ENCODE assay signal across 1 cellular context in the genomic region with DNA sequence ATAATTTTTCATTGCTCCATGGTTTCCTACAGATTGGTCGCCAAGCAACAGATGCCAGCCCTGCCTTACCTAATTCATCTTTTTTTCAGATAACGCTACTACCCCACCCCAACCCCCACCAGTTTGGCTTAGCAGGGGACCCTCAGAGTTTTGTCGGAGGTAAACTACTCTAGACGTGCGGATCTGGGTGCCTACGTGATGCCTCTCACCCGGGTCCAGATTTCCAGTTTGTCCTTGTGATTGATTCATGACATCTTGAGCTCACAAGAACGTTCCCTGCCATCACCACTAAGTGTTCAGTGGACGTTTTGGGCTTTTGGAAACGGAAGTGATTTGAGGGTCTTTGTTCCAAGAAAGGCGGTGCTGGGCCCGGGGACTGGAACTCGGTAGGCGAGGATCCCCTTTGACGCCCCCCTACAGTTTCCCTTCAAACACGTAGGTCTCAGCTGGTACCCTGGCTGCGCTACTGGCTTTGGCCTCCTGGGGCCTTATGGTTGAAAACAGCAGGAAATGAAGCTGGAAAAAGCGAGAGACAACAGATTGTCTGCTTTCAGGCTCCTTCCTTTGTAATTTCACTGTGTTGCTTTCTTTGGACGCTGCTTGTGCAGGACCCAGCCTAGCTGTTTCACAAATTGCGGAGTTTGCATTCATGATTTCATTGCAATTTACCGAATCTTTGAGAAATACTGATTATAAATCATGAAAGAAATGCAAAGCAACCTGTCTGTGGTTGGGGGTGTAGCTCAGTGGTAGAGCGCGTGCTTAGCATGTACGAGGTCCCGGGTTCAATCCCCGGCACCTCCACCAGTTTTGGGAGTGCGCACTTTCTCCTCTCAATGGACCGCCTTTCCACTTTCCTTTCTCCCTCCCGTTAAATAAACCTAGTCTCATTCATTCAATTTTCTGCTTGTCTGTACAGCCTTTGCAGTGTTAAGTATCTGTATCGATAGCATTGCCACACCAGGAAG.
A peak's percentile ranks its signal among the peaks of the same experiment; 100 is the strongest.
TF ChIP-seq lines count a peak whose summit lies in the region.

No MANE protein-coding gene starts in this region.

TF ChIP-seq in HEK293, 187 proteins besides CTCF, POLR2A, EP300 and RAD21 (continued from another document and continues in another):
- TF ChIP-seq, protein P1, sequence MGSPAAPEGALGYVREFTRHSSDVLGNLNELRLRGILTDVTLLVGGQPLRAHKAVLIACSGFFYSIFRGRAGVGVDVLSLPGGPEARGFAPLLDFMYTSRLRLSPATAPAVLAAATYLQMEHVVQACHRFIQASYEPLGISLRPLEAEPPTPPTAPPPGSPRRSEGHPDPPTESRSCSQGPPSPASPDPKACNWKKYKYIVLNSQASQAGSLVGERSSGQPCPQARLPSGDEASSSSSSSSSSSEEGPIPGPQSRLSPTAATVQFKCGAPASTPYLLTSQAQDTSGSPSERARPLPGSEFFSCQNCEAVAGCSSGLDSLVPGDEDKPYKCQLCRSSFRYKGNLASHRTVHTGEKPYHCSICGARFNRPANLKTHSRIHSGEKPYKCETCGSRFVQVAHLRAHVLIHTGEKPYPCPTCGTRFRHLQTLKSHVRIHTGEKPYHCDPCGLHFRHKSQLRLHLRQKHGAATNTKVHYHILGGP (tag by site-specific recombination; IDR thresholded peaks at IDR 0.05): no peak
- TF ChIP-seq ZBTB8A (tag by site-specific recombination; IDR thresholded peaks at IDR 0.05) (peak; percentile 32), HOXA7 (CRISPR knock-in tag; IDR thresholded peaks at IDR 0.05; ENCODE audit: borderline replicate concordance) (no peak), ZNF311 (tag by site-specific recombination; IDR thresholded peaks at IDR 0.05; ENCODE audit: borderline replicate concordance) (no peak), ZBTB7A (tag by site-specific recombination; IDR thresholded peaks at IDR 0.05; ENCODE audit: low read depth) (no peak), ZNF48 (tag by site-specific recombination; IDR thresholded peaks at IDR 0.05) (no peak), SCRT1 (tag by site-specific recombination; IDR thresholded peaks at IDR 0.05; ENCODE audit: borderline replicate concordance) (peak; percentile 55; the same call in 1 of the 2 replicates), ZNF624 (tag by site-specific recombination; IDR thresholded peaks at IDR 0.05) (peak; percentile 17; the same call in 1 of the 2 replicates), EGR2 (tag by site-specific recombination; IDR thresholded peaks at IDR 0.05; ENCODE audit: low read depth) (peak; percentile 9; the same call in 1 of the 2 replicates), ZSCAN23 (tag by site-specific recombination; IDR thresholded peaks at IDR 0.05) (peak; percentile 61; the same call in 1 of the 2 replicates), MZF1 (tag by site-specific recombination; IDR thresholded peaks at IDR 0.05; ENCODE audit: borderline replicate concordance) (no peak; the same call in 1 of the 2 replicates), SP3 (tag by site-specific recombination; IDR thresholded peaks at IDR 0.05) (peak; percentile 29; the same call in 1 of the 2 replicates), ZNF266 (tag by site-specific recombination; IDR thresholded peaks at IDR 0.05; ENCODE audit: low read depth) (no peak), MEIS1 (CRISPR knock-in tag; IDR thresholded peaks at IDR 0.05; ENCODE audit: borderline replicate concordance) (no peak), RBAK (tag by site-specific recombination; IDR thresholded peaks at IDR 0.05) (no peak), ZNF302 (tag by site-specific recombination; IDR thresholded peaks at IDR 0.05; ENCODE audit: low read depth) (no peak), ZNF785 (tag by site-specific recombination; IDR thresholded peaks at IDR 0.05) (0 out of 2 replicates have a peak, but pooled peaks have one; percentile 36), ZNF623 (tag by site-specific recombination; IDR thresholded peaks at IDR 0.05) (0 out of 2 replicates have a peak, but pooled peaks have one; percentile 3), ZNF416 (tag by site-specific recombination; IDR thresholded peaks at IDR 0.05) (no peak), ZFP41 (tag by site-specific recombination; IDR thresholded peaks at IDR 0.05; ENCODE audit: borderline replicate concordance) (no peak), ZNF23 (tag by site-specific recombination; IDR thresholded peaks at IDR 0.05; ENCODE audit: borderline replicate concordance) (no peak), KLF7 (tag by site-specific recombination; IDR thresholded peaks at IDR 0.05; ENCODE audit: borderline replicate concordance) (no peak), ZNF114 (tag by site-specific recombination; IDR thresholded peaks at IDR 0.05) (no peak), ZNF157 (tag by site-specific recombination; IDR thresholded peaks at IDR 0.05) (no peak)
- TF ChIP-seq, protein P2, sequence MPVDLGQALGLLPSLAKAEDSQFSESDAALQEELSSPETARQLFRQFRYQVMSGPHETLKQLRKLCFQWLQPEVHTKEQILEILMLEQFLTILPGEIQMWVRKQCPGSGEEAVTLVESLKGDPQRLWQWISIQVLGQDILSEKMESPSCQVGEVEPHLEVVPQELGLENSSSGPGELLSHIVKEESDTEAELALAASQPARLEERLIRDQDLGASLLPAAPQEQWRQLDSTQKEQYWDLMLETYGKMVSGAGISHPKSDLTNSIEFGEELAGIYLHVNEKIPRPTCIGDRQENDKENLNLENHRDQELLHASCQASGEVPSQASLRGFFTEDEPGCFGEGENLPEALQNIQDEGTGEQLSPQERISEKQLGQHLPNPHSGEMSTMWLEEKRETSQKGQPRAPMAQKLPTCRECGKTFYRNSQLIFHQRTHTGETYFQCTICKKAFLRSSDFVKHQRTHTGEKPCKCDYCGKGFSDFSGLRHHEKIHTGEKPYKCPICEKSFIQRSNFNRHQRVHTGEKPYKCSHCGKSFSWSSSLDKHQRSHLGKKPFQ (tag by site-specific recombination; IDR thresholded peaks at IDR 0.05): 0 out of 2 replicates have a peak, but pooled peaks have one; percentile 11
- TF ChIP-seq, protein P3, sequence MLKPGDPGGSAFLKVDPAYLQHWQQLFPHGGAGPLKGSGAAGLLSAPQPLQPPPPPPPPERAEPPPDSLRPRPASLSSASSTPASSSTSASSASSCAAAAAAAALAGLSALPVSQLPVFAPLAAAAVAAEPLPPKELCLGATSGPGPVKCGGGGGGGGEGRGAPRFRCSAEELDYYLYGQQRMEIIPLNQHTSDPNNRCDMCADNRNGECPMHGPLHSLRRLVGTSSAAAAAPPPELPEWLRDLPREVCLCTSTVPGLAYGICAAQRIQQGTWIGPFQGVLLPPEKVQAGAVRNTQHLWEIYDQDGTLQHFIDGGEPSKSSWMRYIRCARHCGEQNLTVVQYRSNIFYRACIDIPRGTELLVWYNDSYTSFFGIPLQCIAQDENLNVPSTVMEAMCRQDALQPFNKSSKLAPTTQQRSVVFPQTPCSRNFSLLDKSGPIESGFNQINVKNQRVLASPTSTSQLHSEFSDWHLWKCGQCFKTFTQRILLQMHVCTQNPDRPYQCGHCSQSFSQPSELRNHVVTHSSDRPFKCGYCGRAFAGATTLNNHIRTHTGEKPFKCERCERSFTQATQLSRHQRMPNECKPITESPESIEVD (tag by site-specific recombination; IDR thresholded peaks at IDR 0.05): no peak
- TF ChIP-seq, protein P4, sequence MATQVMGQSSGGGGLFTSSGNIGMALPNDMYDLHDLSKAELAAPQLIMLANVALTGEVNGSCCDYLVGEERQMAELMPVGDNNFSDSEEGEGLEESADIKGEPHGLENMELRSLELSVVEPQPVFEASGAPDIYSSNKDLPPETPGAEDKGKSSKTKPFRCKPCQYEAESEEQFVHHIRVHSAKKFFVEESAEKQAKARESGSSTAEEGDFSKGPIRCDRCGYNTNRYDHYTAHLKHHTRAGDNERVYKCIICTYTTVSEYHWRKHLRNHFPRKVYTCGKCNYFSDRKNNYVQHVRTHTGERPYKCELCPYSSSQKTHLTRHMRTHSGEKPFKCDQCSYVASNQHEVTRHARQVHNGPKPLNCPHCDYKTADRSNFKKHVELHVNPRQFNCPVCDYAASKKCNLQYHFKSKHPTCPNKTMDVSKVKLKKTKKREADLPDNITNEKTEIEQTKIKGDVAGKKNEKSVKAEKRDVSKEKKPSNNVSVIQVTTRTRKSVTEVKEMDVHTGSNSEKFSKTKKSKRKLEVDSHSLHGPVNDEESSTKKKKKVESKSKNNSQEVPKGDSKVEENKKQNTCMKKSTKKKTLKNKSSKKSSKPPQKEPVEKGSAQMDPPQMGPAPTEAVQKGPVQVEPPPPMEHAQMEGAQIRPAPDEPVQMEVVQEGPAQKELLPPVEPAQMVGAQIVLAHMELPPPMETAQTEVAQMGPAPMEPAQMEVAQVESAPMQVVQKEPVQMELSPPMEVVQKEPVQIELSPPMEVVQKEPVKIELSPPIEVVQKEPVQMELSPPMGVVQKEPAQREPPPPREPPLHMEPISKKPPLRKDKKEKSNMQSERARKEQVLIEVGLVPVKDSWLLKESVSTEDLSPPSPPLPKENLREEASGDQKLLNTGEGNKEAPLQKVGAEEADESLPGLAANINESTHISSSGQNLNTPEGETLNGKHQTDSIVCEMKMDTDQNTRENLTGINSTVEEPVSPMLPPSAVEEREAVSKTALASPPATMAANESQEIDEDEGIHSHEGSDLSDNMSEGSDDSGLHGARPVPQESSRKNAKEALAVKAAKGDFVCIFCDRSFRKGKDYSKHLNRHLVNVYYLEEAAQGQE (tag by site-specific recombination; IDR thresholded peaks at IDR 0.05): no peak
- TF ChIP-seq, protein P5, sequence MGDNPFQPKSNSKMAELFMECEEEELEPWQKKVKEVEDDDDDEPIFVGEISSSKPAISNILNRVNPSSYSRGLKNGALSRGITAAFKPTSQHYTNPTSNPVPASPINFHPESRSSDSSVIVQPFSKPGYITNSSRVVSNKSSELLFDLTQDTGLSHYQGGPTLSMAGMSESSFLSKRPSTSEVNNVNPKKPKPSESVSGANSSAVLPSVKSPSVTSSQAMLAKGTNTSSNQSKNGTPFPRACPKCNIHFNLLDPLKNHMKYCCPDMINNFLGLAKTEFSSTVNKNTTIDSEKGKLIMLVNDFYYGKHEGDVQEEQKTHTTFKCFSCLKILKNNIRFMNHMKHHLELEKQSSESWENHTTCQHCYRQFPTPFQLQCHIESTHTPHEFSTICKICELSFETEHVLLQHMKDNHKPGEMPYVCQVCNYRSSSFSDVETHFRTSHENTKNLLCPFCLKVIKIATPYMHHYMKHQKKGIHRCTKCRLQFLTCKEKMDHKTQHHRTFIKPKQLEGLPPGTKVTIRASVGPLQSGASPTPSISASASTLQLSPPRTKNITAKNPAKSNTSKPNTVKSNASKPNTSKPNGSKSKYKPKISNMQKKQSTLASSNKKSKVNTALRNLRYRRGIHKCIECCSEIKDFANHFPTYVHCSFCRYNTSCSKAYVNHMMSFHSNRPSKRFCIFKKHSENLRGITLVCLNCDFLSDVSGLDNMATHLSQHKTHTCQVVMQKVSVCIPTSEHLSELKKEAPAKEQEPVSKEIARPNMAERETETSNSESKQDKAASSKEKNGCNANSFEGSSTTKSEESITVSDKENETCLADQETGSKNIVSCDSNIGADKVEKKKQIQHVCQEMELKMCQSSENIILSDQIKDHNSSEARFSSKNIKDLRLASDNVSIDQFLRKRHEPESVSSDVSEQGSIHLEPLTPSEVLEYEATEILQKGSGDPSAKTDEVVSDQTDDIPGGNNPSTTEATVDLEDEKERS (tag by site-specific recombination; IDR thresholded peaks at IDR 0.05): no peak
- TF ChIP-seq, protein P6, sequence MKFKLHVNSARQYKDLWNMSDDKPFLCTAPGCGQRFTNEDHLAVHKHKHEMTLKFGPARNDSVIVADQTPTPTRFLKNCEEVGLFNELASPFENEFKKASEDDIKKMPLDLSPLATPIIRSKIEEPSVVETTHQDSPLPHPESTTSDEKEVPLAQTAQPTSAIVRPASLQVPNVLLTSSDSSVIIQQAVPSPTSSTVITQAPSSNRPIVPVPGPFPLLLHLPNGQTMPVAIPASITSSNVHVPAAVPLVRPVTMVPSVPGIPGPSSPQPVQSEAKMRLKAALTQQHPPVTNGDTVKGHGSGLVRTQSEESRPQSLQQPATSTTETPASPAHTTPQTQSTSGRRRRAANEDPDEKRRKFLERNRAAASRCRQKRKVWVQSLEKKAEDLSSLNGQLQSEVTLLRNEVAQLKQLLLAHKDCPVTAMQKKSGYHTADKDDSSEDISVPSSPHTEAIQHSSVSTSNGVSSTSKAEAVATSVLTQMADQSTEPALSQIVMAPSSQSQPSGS (tag by site-specific recombination; IDR thresholded peaks at IDR 0.05; ENCODE audit: low read depth): no peak; the same call in 1 of the 2 replicates
- TF ChIP-seq, protein P7, sequence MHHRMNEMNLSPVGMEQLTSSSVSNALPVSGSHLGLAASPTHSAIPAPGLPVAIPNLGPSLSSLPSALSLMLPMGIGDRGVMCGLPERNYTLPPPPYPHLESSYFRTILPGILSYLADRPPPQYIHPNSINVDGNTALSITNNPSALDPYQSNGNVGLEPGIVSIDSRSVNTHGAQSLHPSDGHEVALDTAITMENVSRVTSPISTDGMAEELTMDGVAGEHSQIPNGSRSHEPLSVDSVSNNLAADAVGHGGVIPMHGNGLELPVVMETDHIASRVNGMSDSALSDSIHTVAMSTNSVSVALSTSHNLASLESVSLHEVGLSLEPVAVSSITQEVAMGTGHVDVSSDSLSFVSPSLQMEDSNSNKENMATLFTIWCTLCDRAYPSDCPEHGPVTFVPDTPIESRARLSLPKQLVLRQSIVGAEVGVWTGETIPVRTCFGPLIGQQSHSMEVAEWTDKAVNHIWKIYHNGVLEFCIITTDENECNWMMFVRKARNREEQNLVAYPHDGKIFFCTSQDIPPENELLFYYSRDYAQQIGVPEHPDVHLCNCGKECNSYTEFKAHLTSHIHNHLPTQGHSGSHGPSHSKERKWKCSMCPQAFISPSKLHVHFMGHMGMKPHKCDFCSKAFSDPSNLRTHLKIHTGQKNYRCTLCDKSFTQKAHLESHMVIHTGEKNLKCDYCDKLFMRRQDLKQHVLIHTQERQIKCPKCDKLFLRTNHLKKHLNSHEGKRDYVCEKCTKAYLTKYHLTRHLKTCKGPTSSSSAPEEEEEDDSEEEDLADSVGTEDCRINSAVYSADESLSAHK (tag by site-specific recombination; IDR thresholded peaks at IDR 0.05): 0 out of 2 replicates have a peak, but pooled peaks have one; percentile 12
- TF ChIP-seq, protein P8, sequence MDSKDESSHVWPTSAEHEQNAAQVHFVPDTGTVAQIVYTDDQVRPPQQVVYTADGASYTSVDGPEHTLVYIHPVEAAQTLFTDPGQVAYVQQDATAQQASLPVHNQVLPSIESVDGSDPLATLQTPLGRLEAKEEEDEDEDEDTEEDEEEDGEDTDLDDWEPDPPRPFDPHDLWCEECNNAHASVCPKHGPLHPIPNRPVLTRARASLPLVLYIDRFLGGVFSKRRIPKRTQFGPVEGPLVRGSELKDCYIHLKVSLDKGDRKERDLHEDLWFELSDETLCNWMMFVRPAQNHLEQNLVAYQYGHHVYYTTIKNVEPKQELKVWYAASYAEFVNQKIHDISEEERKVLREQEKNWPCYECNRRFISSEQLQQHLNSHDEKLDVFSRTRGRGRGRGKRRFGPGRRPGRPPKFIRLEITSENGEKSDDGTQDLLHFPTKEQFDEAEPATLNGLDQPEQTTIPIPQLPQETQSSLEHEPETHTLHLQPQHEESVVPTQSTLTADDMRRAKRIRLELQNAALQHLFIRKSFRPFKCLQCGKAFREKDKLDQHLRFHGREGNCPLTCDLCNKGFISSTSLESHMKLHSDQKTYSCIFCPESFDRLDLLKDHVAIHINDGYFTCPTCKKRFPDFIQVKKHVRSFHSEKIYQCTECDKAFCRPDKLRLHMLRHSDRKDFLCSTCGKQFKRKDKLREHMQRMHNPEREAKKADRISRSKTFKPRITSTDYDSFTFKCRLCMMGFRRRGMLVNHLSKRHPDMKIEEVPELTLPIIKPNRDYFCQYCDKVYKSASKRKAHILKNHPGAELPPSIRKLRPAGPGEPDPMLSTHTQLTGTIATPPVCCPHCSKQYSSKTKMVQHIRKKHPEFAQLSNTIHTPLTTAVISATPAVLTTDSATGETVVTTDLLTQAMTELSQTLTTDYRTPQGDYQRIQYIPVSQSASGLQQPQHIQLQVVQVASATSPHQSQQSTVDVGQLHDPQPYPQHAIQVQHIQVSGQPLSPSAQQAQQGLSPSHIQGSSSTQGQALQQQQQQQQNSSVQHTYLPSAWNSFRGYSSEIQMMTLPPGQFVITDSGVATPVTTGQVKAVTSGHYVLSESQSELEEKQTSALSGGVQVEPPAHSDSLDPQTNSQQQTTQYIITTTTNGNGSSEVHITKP (tag by site-specific recombination; IDR thresholded peaks at IDR 0.05): peak; percentile 75
